ENCODE assay signal across 29 cellular contexts in genomic region chr1:182133181-182133580, GRCh38.
DNase-seq lines count a peak whose midpoint lies in the region; TF ChIP-seq lines count a peak whose summit lies in the region.
"Had no signal": no experiment of that assay in that cellular context is flagged by ENCODE, and none has a peak within 500 bp of the region (broad histone marks: within the 10 kb centered on the region; RNA-seq: fewer than 3 reads in every experiment).

No MANE protein-coding gene starts in this region.

- H3K4me2 ChIP-seq in trophoblast cell (ENCODE audit: low read length) (no peak overlapping the region), MM.1S (ENCODE audit: low read depth, low read length) (no peak overlapping the region)
- H3K4me2 ChIP-seq: A549; BLaER1; BLaER1 treated with 17β-estradiol and CSF1 and Interleukin-3, amounts not matched to agents 10 nM and 100 nM had no signal

- intact Hi-C loops in vagina (cut with DNase I): no loop called here

- H3K9me2 ChIP-seq in MM.1S (replicated peaks; ENCODE audit: insufficient read depth, low read length): no peaks in the 10 kb centered on the region

- no peaks in the 10 kb centered on the region for H3K79me1 ChIP-seq in trophoblast cell (ENCODE audit: low read length)

- H3K27ac ChIP-seq in trophoblast cell (ENCODE audit: low read depth, low read length) (no peak overlapping the region), vagina (peak overlapping the region; percentile 38), MM.1S (ENCODE audit: low read length) (no peak overlapping the region)
- H3K27ac ChIP-seq: 22Rv1; A549; BLaER1; BLaER1 treated with 17β-estradiol and CSF1 and Interleukin-3, amounts not matched to agents 10 nM and 100 nM; C4-2B had no signal

- peak; percentile 83 to 84 for DNase-seq in trophoblast cell
- DNase-seq in vagina (ENCODE audit: extremely low spot score in 2 of 2): no peak
- no peak for DNase-seq in MM.1S
- DNase-seq in D341Med (ENCODE audit: low spot score): no peak
- DNase-seq: 8988T; ACHN; AML-193; BE2C; C1 segment of cervical spinal cord; Caco-2; Calu3; CD4-positive, alpha-beta memory T cell; CD4-positive, alpha-beta T cell; CD4-positive, CD25-positive, alpha-beta regulatory T cell; CD8-positive, alpha-beta memory T cell; CD8-positive, alpha-beta T cell; COR-L47; DMS 273 treated with DMSO at 0.1 percent for 48 hours; DMS153; DMS53; DMS79; DMS79 treated with DMSO at 0.1 percent for 48 hours; DND-41; EL had no signal

- no peak overlapping the region for H3K4ac ChIP-seq in trophoblast cell (ENCODE audit: low read depth, low read length)

- no peak overlapping the region for H3K18ac ChIP-seq in trophoblast cell (ENCODE audit: low read length)

- H4K12ac ChIP-seq in trophoblast cell (ENCODE audit: low read depth, low read length): no peak overlapping the region

- H3K9me3 ChIP-seq in trophoblast cell (ENCODE audit: insufficient read depth, low read depth, low read length): no peaks in the 10 kb centered on the region
- no peaks in the 10 kb centered on the region for H3K9me3 ChIP-seq in vagina
- H3K9me3 ChIP-seq in MM.1S (replicated peaks; ENCODE audit: insufficient read depth, low read length): no peaks in the 10 kb centered on the region
- H3K9me3 ChIP-seq: BE2C had no signal

- whole genome bisulfite sequencing in trophoblast cell (ENCODE audit: extremely low coverage, insufficient coverage, insufficient read length): no CpG with 5 or more reads among the region's 7 CpGs

- H3K79me2 ChIP-seq in trophoblast cell (ENCODE audit: control insufficient read depth, insufficient read depth, low read length, poor library complexity) (no peaks in the 10 kb centered on the region), MM.1S (ENCODE audit: low read length) (no peaks in the 10 kb centered on the region)

- no peaks in the 10 kb centered on the region for H3K4me1 ChIP-seq in trophoblast cell (ENCODE audit: control insufficient read depth in 1 of 2, insufficient read depth in 2 of 2, low read length in 2 of 2)
- peaks cover 54% of the 10 kb centered on the region for H3K4me1 ChIP-seq in vagina
- H3K4me1 ChIP-seq in MM.1S (ENCODE audit: low read length): no peaks in the 10 kb centered on the region
- H3K4me1 ChIP-seq: A549, BE2C had no signal

- H4K91ac ChIP-seq in trophoblast cell (ENCODE audit: low read depth, low read length): no peak overlapping the region

- H3K4me3 ChIP-seq in trophoblast cell (ENCODE audit: low read depth, low read length) (no peak overlapping the region), vagina (no peak overlapping the region), MM.1S (ENCODE audit: low read length) (no peak overlapping the region)
- H3K4me3 ChIP-seq: A549; BLaER1; BLaER1 treated with 17β-estradiol and CSF1 and Interleukin-3, amounts not matched to agents 10 nM and 100 nM had no signal

- no peaks in the 10 kb centered on the region for H3K36me3 ChIP-seq in trophoblast cell (ENCODE audit: control insufficient read depth in 1 of 2, insufficient read depth in 2 of 2, low read length in 2 of 2)
- no peaks in the 10 kb centered on the region for H3K36me3 ChIP-seq in vagina
- no peaks in the 10 kb centered on the region for H3K36me3 ChIP-seq in MM.1S (replicated peaks; ENCODE audit: insufficient read depth, low read length)
- H3K36me3 ChIP-seq: BE2C; BLaER1; BLaER1 treated with 17β-estradiol and CSF1 and Interleukin-3, amounts not matched to agents 10 nM and 100 nM had no signal

- H3K27me3 ChIP-seq in trophoblast cell (ENCODE audit: insufficient read depth, low read length) (no peaks in the 10 kb centered on the region), vagina (no peaks in the 10 kb centered on the region), MM.1S (replicated peaks; ENCODE audit: insufficient read depth, low read length) (no peaks in the 10 kb centered on the region)
- H3K27me3 ChIP-seq: BE2C; BLaER1; BLaER1 treated with 17β-estradiol and CSF1 and Interleukin-3, amounts not matched to agents 10 nM and 100 nM had no signal

- H2AFZ ChIP-seq in trophoblast cell (ENCODE audit: insufficient read depth, low read length, poor library complexity) (no peak overlapping the region), MM.1S (ENCODE audit: low read length) (no peak overlapping the region)

- no peak for TF ChIP-seq POLR2A in vagina (IDR thresholded peaks at IDR 0.05)

- no peak overlapping the region for H3K14ac ChIP-seq in trophoblast cell (ENCODE audit: low read length)

- no peak overlapping the region for H3K23ac ChIP-seq in trophoblast cell (ENCODE audit: low read length)

- H2AK5ac ChIP-seq in trophoblast cell (ENCODE audit: low read length): no peak overlapping the region

- H2BK12ac ChIP-seq in trophoblast cell (ENCODE audit: low read length): no peak overlapping the region

- H3F3A ChIP-seq in MM.1S (ENCODE audit: insufficient read depth, low read length): no peaks in the 10 kb centered on the region

- H2BK5ac ChIP-seq in trophoblast cell (ENCODE audit: low read depth, low read length, poor library complexity): no peak overlapping the region

- no peak overlapping the region for H3K9ac ChIP-seq in trophoblast cell (ENCODE audit: low read length)
- no peak overlapping the region for H3K9ac ChIP-seq in MM.1S (ENCODE audit: low read length)
- H3K9ac ChIP-seq: BLaER1; BLaER1 treated with 17β-estradiol and CSF1 and Interleukin-3, amounts not matched to agents 10 nM and 100 nM had no signal

- TF ChIP-seq CTCF in vagina (IDR thresholded peaks at IDR 0.05) (no peak), MM.1S (IDR thresholded peaks at IDR 0.05; ENCODE audit: low read length) (no peak)

- no peak overlapping the region for H4K8ac ChIP-seq in trophoblast cell (ENCODE audit: low read depth, low read length)

- H4K20me1 ChIP-seq in MM.1S (ENCODE audit: insufficient read depth, low read length): no peaks in the 10 kb centered on the region
- H4K20me1 ChIP-seq: BLaER1; BLaER1 treated with 17β-estradiol and CSF1 and Interleukin-3, amounts not matched to agents 10 nM and 100 nM had no signal

- no peak overlapping the region for H2BK120ac ChIP-seq in trophoblast cell (ENCODE audit: insufficient read depth, low read length, poor library complexity)

Comparison
In these comparisons a context has a peak if more than half of its experiments do, and no peak if none do; other contexts are left out.
1. DNase-seq: peak in trophoblast cell (2 of 2); none in vagina (0 of 2), MM.1S (single experiment) and D341Med (single experiment).